ENCODE assay signal across 11 cellular contexts in genomic region chr1:20069932-20070331, GRCh38. TPM values are rescaled to one million over a fixed set of nuclear protein-coding genes. Genes with fewer than 3 reads are reported as not detected.
A peak's percentile ranks its signal among the peaks of the same experiment; 100 is the strongest.
DNase-seq lines count a peak whose midpoint lies in the region; TF ChIP-seq lines count a peak whose summit lies in the region.
"Had no signal": no experiment of that assay in that cellular context is flagged by ENCODE, and none has a peak within 500 bp of the region (broad histone marks: within the 10 kb centered on the region; RNA-seq: fewer than 3 reads in every experiment).

Gene PLA2G5, plus strand, starts transcription at chr1:20070194. Its CDS starts 14,637 bp downstream, at chr1:20084831.

- no peak within 1 kb of the TSS for H4K91ac ChIP-seq in neuronal stem cell (ENCODE audit: low read depth, low read length, poor library complexity)
- no peak within 1 kb of the TSS for H4K91ac ChIP-seq in trophoblast cell (ENCODE audit: low read depth, low read length)

- H3K4me1 ChIP-seq in cardiac muscle cell (ENCODE audit: low read depth) (no peaks in the 10 kb centered on the region), neuronal stem cell (ENCODE audit: control insufficient read depth in 2 of 2, insufficient read depth in 1 of 2, low read depth in 1 of 2, low read length in 2 of 2) (no peaks in the 10 kb centered on the region), trophoblast cell (ENCODE audit: control insufficient read depth in 1 of 2, insufficient read depth in 2 of 2, low read length in 2 of 2) (no peaks in the 10 kb centered on the region)

- H3K9ac ChIP-seq in neuronal stem cell (ENCODE audit: low read depth, low read length, poor library complexity) (no peak within 1 kb of the TSS), trophoblast cell (ENCODE audit: low read length) (no peak within 1 kb of the TSS)

- H2BK15ac ChIP-seq in neuronal stem cell (ENCODE audit: low read length) = no peak within 1 kb of the TSS

- no peak within 1 kb of the TSS for H2BK5ac ChIP-seq in neuronal stem cell (ENCODE audit: low read length)
- H2BK5ac ChIP-seq in trophoblast cell (ENCODE audit: low read depth, low read length, poor library complexity) = no peak within 1 kb of the TSS

- no peaks in the 10 kb centered on the region for H3K79me1 ChIP-seq in neuronal stem cell (ENCODE audit: low read depth, low read length)
- no peaks in the 10 kb centered on the region for H3K79me1 ChIP-seq in trophoblast cell (ENCODE audit: low read length)

- no peaks in the 10 kb centered on the region for H3K27me3 ChIP-seq in cardiac muscle cell
- H3K27me3 ChIP-seq in neuronal stem cell (ENCODE audit: control insufficient read depth in 3 of 3, insufficient read depth in 3 of 3, low read depth in 1 of 3, low read length in 3 of 3) = peaks cover 0 to 12% (median 0%) of the 10 kb centered on the region in 3 experiments
- no peaks in the 10 kb centered on the region for H3K27me3 ChIP-seq in trophoblast cell (ENCODE audit: insufficient read depth, low read length)

- peak in 44 of 58 donors; percentile 7 to 77 (median 36) for DNase-seq in anterior cingulate cortex (lab: John Stamatoyannopoulos, UW)
- peak; percentile 17 to 78 for DNase-seq in cardiac muscle cell (ENCODE audit: low read depth in 1 of 2, low spot score in 1 of 2)
- DNase-seq in neuronal stem cell (ENCODE audit: low spot score) = no peak
- DNase-seq in ureter (ENCODE audit: low spot score) = peak; percentile 71
- no peak for DNase-seq in H4 (ENCODE audit: low spot score)
- no peak for DNase-seq in trophoblast cell
- DNase-seq in GOT3 (lab: John Stamatoyannopoulos, UW) = no peak
- DNase-seq: DMS79 treated with DMSO at 0.1 percent for 48 hours, H9, NCI-H1436 had no signal

- no peaks in the 10 kb centered on the region for H3K79me2 ChIP-seq in trophoblast cell (ENCODE audit: control insufficient read depth, insufficient read depth, low read length, poor library complexity)

- no peak within 1 kb of the TSS for H4K8ac ChIP-seq in neuronal stem cell (ENCODE audit: low read depth, low read length)
- no peak within 1 kb of the TSS for H4K8ac ChIP-seq in trophoblast cell (ENCODE audit: low read depth, low read length)

- no peak within 1 kb of the TSS for H2BK12ac ChIP-seq in neuronal stem cell (ENCODE audit: low read length)
- no peak within 1 kb of the TSS for H2BK12ac ChIP-seq in trophoblast cell (ENCODE audit: low read length)

- no peak within 1 kb of the TSS for H2AK5ac ChIP-seq in neuronal stem cell (ENCODE audit: low read depth, low read length)
- no peak within 1 kb of the TSS for H2AK5ac ChIP-seq in trophoblast cell (ENCODE audit: low read length)

- H3K36me3 ChIP-seq in cardiac muscle cell (no peaks in the 10 kb centered on the region), neuronal stem cell (replicated peaks in 1 of 2; ENCODE audit: control insufficient read depth in 2 of 2, insufficient read depth in 2 of 2, low read length in 2 of 2) (no peaks in the 10 kb centered on the region), trophoblast cell (ENCODE audit: control insufficient read depth in 1 of 2, insufficient read depth in 2 of 2, low read length in 2 of 2) (no peaks in the 10 kb centered on the region)

- H3K14ac ChIP-seq in neuronal stem cell (ENCODE audit: low read length) = no peak within 1 kb of the TSS
- H3K14ac ChIP-seq in trophoblast cell (ENCODE audit: low read length) = no peak within 1 kb of the TSS

- H3K4ac ChIP-seq in neuronal stem cell (ENCODE audit: low read length) = no peak within 1 kb of the TSS
- no peak within 1 kb of the TSS for H3K4ac ChIP-seq in trophoblast cell (ENCODE audit: low read depth, low read length)

- no peak for TF ChIP-seq CTCF in cardiac muscle cell (IDR thresholded peaks at IDR 0.05; ENCODE audit: low read depth, low read length)

- no peak within 1 kb of the TSS for H3K4me3 ChIP-seq in cardiac muscle cell
- no peak within 1 kb of the TSS for H3K4me3 ChIP-seq in neuronal stem cell (ENCODE audit: low read length in 2 of 2)
- H3K4me3 ChIP-seq in trophoblast cell (ENCODE audit: low read depth, low read length) = no peak within 1 kb of the TSS

- WGBS in neuronal stem cell (ENCODE audit: extremely low coverage in 2 of 2, insufficient read length in 2 of 2, insufficient replicate concordance in 1 of 2), 2 donors = no CpG with 5 or more reads among the region's 8 CpGs
- WGBS in trophoblast cell (ENCODE audit: extremely low coverage, insufficient coverage, insufficient read length) = no CpG with 5 or more reads among the region's 8 CpGs

- H2BK120ac ChIP-seq in neuronal stem cell (ENCODE audit: low read depth, low read length) = no peak within 1 kb of the TSS
- no peak within 1 kb of the TSS for H2BK120ac ChIP-seq in trophoblast cell (ENCODE audit: insufficient read depth, low read length, poor library complexity)

- no peak within 1 kb of the TSS for H3K4me2 ChIP-seq in neuronal stem cell (ENCODE audit: insufficient read depth, low read length, poor library complexity, severe bottlenecking)
- H3K4me2 ChIP-seq in trophoblast cell (ENCODE audit: low read length) = no peak within 1 kb of the TSS

- H3K27ac ChIP-seq in cardiac muscle cell = no peak within 1 kb of the TSS
- no peak within 1 kb of the TSS for H3K27ac ChIP-seq in neuronal stem cell (replicated peaks; ENCODE audit: low read length)
- no peak within 1 kb of the TSS for H3K27ac ChIP-seq in trophoblast cell (ENCODE audit: low read depth, low read length)

- H3K23ac ChIP-seq in neuronal stem cell (ENCODE audit: low read depth, low read length, poor library complexity) (no peak within 1 kb of the TSS), trophoblast cell (ENCODE audit: low read length) (no peak within 1 kb of the TSS)

- no peak within 1 kb of the TSS for H2AFZ ChIP-seq in neuronal stem cell (ENCODE audit: low read length)
- no peak within 1 kb of the TSS for H2AFZ ChIP-seq in trophoblast cell (ENCODE audit: insufficient read depth, low read length, poor library complexity)

- no peaks in the 10 kb centered on the region for H3K9me3 ChIP-seq in cardiac muscle cell (ENCODE audit: low read depth)
- H3K9me3 ChIP-seq in neuronal stem cell (replicated peaks in 1 of 2; ENCODE audit: control insufficient read depth in 2 of 2, insufficient read depth in 1 of 2, low read depth in 1 of 2, low read length in 2 of 2) = no peaks in the 10 kb centered on the region
- H3K9me3 ChIP-seq in trophoblast cell (ENCODE audit: insufficient read depth, low read depth, low read length) = no peaks in the 10 kb centered on the region

- no peak within 1 kb of the TSS for H4K12ac ChIP-seq in trophoblast cell (ENCODE audit: low read depth, low read length)

- H3K18ac ChIP-seq in neuronal stem cell (ENCODE audit: low read length) = peak within 1 kb of the TSS; percentile 21
- H3K18ac ChIP-seq in trophoblast cell (ENCODE audit: low read length) = no peak within 1 kb of the TSS

RNA-seq across cellular contexts. Expression of gene PLA2G5, which starts in this region (rescaled TPM):
- total RNA-seq in cardiac muscle cell (not detected in 2 replicates), ureter (2.4 TPM)
- polyA plus RNA-seq in cardiac muscle cell = 0.44 TPM in 1 of 2 replicates, not detected in the other
- polyA plus RNA-seq in neuronal stem cell (2013, experiment 1 of 2) = not detected
- not detected for polyA plus RNA-seq in neuronal stem cell (2013, experiment 2 of 2)
- not detected in 2 replicates for total RNA-seq in H4 (2014; rRNA removed; shearing (Covaris generic))
- not detected in 2 replicates for polyA plus RNA-seq in trophoblast cell (2013)
- total RNA-seq: activated T-helper 17 cell treated with anti-CD3 and anti-CD28 coated beads, Interleukin-2, amount 50 U/mL, for 72 hours; H9 had no signal

Comparison
In these comparisons a context has a peak if more than half of its experiments do, and no peak if none do; other contexts are left out.
1. Peak in DNase-seq in cardiac muscle cell; RNA of the gene not detected or under 1 TPM.
2. DNase-seq: peak in anterior cingulate cortex (44 of 58) and ureter (single experiment); none in neuronal stem cell (single experiment), H4 (single experiment), trophoblast cell (0 of 2) and GOT3 (single experiment).